38 cellular contexts compared by ENCODE assay signal in genomic region chrX:39506131-39506530, GRCh38.
"Had no signal": no experiment of that assay in that cellular context is flagged by ENCODE, and none has a peak within 500 bp of the region (broad histone marks: within the 10 kb centered on the region; RNA-seq: fewer than 3 reads in every experiment).

No MANE protein-coding gene starts in this region.

- H3K4me1 Mint-ChIP-seq: activated naive CD4-positive, alpha-beta T cell treated with anti-CD3 and anti-CD28 coated beads, Interleukin-2, amount 10 ng/mL, durations not matched to agents 7 days and 5 days; activated T-helper 17 cell treated with anti-CD3 and anti-CD28 coated beads, Interleukin-2, amount 50 U/mL, for 72 hours; central memory CD8-positive, alpha-beta T cell had no signal

- H3K4me1 ChIP-seq: adrenal gland, ascending aorta, body of pancreas, breast epithelium had no signal

- DNase-seq: activated effector memory CD4-positive, alpha-beta T cell treated with anti-CD3 and anti-CD28 coated beads, Interleukin-2, amount 50 U/mL, for 16 hours; activated effector memory CD4-positive, alpha-beta T cell treated with Interleukin-2 at 50 U/mL for 16 hours; activated gamma-delta T cell; activated gamma-delta T cell treated with Interleukin-2 at 50 U/mL for 16 hours; activated naive CD4-positive, alpha-beta T cell; activated naive CD4-positive, alpha-beta T cell treated with anti-CD3 and anti-CD28 coated beads for 36 hours; activated naive CD4-positive, alpha-beta T cell treated with anti-CD3 and anti-CD28 coated beads, Interleukin-2, amount 10 ng/mL, durations not matched to agents 7 days and 5 days; activated naive CD4-positive, alpha-beta T cell treated with anti-CD3 and anti-CD28 coated beads, Interleukin-2, amount 50 U/mL, for 16 hours; activated naive CD4-positive, alpha-beta T cell treated with Interleukin-2 at 50 U/mL for 16 hours; activated naive CD8-positive, alpha-beta T cell treated with anti-CD3 and anti-CD28 coated beads, Interleukin-2, amount 10 ng/mL, durations not matched to agents 7 days and 5 days; activated naive CD8-positive, alpha-beta T cell treated with anti-CD3 and anti-CD28 coated beads, Interleukin-2, amount 50 U/mL, for 24 hours; activated T-cell treated with anti-CD3 and anti-CD28 coated beads for 4 hours; activated T-cell treated with anti-CD3 and anti-CD28 coated beads, Interleukin-2, amount 50 U/mL, for 1 hour; activated T-cell treated with anti-CD3 and anti-CD28 coated beads, Interleukin-2, amount 50 U/mL, for 24 hours; activated T-cell treated with anti-CD3 and anti-CD28 coated beads, Interleukin-2, amount 50 U/mL, for 4 hours; activated T-cell treated with anti-CD3 and anti-CD28 coated beads, Interleukin-2, amount 50 U/mL, for 48 hours; activated T-cell treated with anti-CD3 and anti-CD28 coated beads, Interleukin-2, amount 50 U/mL, for 72 hours; adrenal gland; amniotic stem cell; amygdala; anterior cingulate cortex; aorta; body of pancreas; brain microvascular endothelial cell; caudate nucleus; central memory CD4-positive, alpha-beta T cell; cerebellar nuclear complex had no signal

- H3K27ac ChIP-seq: adrenal gland, ascending aorta, body of pancreas, brain microvascular endothelial cell, breast epithelium, cardiac muscle cell had no signal

- H3K36me3 Mint-ChIP-seq: activated naive CD4-positive, alpha-beta T cell treated with anti-CD3 and anti-CD28 coated beads, Interleukin-2, amount 10 ng/mL, durations not matched to agents 7 days and 5 days; activated naive CD4-positive, alpha-beta T cell treated with anti-CD3 and anti-CD28 coated beads, Interleukin-2, amount 50 U/mL, for 24 hours; activated naive CD8-positive, alpha-beta T cell; brain had no signal

- H3K27ac Mint-ChIP-seq: activated naive CD4-positive, alpha-beta T cell treated with anti-CD3 and anti-CD28 coated beads for 36 hours; activated naive CD4-positive, alpha-beta T cell treated with anti-CD3 and anti-CD28 coated beads, Interleukin-2, amount 10 ng/mL, durations not matched to agents 7 days and 5 days; activated naive CD4-positive, alpha-beta T cell treated with anti-CD3 and anti-CD28 coated beads, Interleukin-2, amount 50 U/mL, for 24 hours; activated naive CD4-positive, alpha-beta T cell treated with anti-CD3 and anti-CD28 coated beads, Interleukin-2, amount 50 U/mL, for 72 hours; activated naive CD8-positive, alpha-beta T cell; activated naive CD8-positive, alpha-beta T cell treated with anti-CD3 and anti-CD28 coated beads, Interleukin-2, amount 10 ng/mL, durations not matched to agents 7 days and 5 days; activated naive CD8-positive, alpha-beta T cell treated with anti-CD3 and anti-CD28 coated beads, Interleukin-2, amount 50 U/mL, for 24 hours; activated T-cell treated with anti-CD3 and anti-CD28 coated beads, Interleukin-2, amount 50 U/mL, for 24 hours; activated T-cell treated with anti-CD3 and anti-CD28 coated beads, Interleukin-2, amount 50 U/mL, for 72 hours; activated T-helper 1 cell treated with anti-CD3 and anti-CD28 coated beads, Interleukin-12 subunit alpha, Interleukin-12 subunit beta, Interleukin-2, Interleukin-4 antibody, amounts not matched to agents 30 ng/mL and 10 ng/mL and 1 ng/mL, durations not matched to agents 14 hours and 24 hours and 36 hours; activated T-helper 17 cell treated with anti-CD3 and anti-CD28 coated beads, Interleukin-2, amount 50 U/mL, for 72 hours; activated T-helper 2 cell treated with anti-CD3 and anti-CD28 coated beads, Interferon-gamma antibody, Interleukin-2, Interleukin-4, amounts not matched to agents 10 μg/mL and 5 μg/mL and 100 μg/mL, durations not matched to agents 14 hours and 24 hours and 36 hours had no signal

- H3K9me3 Mint-ChIP-seq: activated naive CD4-positive, alpha-beta T cell treated with anti-CD3 and anti-CD28 coated beads, Interleukin-2, amount 50 U/mL, for 24 hours; activated naive CD4-positive, alpha-beta T cell treated with anti-CD3 and anti-CD28 coated beads, Interleukin-2, amount 50 U/mL, for 72 hours; activated naive CD8-positive, alpha-beta T cell treated with anti-CD3 and anti-CD28 coated beads, Interleukin-2, amount 10 ng/mL, durations not matched to agents 7 days and 5 days; activated naive CD8-positive, alpha-beta T cell treated with anti-CD3 and anti-CD28 coated beads, Interleukin-2, amount 50 U/mL, for 24 hours; activated T-helper 17 cell treated with anti-CD3 and anti-CD28 coated beads, Interleukin-2, amount 50 U/mL, for 72 hours; central memory CD8-positive, alpha-beta T cell had no signal

- H3K27me3 Mint-ChIP-seq: activated naive CD4-positive, alpha-beta T cell treated with anti-CD3 and anti-CD28 coated beads, Interleukin-2, amount 10 ng/mL, durations not matched to agents 7 days and 5 days; activated naive CD4-positive, alpha-beta T cell treated with anti-CD3 and anti-CD28 coated beads, Interleukin-2, amount 50 U/mL, for 24 hours; activated naive CD8-positive, alpha-beta T cell; activated naive CD8-positive, alpha-beta T cell treated with anti-CD3 and anti-CD28 coated beads, Interleukin-2, amount 50 U/mL, for 24 hours; activated T-helper 17 cell treated with anti-CD3 and anti-CD28 coated beads, Interleukin-2, amount 50 U/mL, for 72 hours; central memory CD8-positive, alpha-beta T cell had no signal

- H3K4me3 Mint-ChIP-seq: activated naive CD4-positive, alpha-beta T cell treated with anti-CD3 and anti-CD28 coated beads for 36 hours; activated naive CD4-positive, alpha-beta T cell treated with anti-CD3 and anti-CD28 coated beads, Interleukin-2, amount 10 ng/mL, durations not matched to agents 7 days and 5 days; activated naive CD4-positive, alpha-beta T cell treated with anti-CD3 and anti-CD28 coated beads, Interleukin-2, amount 50 U/mL, for 24 hours; activated naive CD8-positive, alpha-beta T cell; activated naive CD8-positive, alpha-beta T cell treated with anti-CD3 and anti-CD28 coated beads, Interleukin-2, amount 10 ng/mL, durations not matched to agents 7 days and 5 days; activated naive CD8-positive, alpha-beta T cell treated with anti-CD3 and anti-CD28 coated beads, Interleukin-2, amount 50 U/mL, for 24 hours; activated T-cell treated with anti-CD3 and anti-CD28 coated beads, Interleukin-2, amount 50 U/mL, for 24 hours; activated T-cell treated with anti-CD3 and anti-CD28 coated beads, Interleukin-2, amount 50 U/mL, for 4 hours; activated T-cell treated with anti-CD3 and anti-CD28 coated beads, Interleukin-2, amount 50 U/mL, for 72 hours; activated T-helper 1 cell treated with anti-CD3 and anti-CD28 coated beads, Interleukin-12 subunit alpha, Interleukin-12 subunit beta, Interleukin-2, Interleukin-4 antibody, amounts not matched to agents 30 ng/mL and 10 ng/mL and 1 ng/mL, durations not matched to agents 14 hours and 24 hours and 36 hours; activated T-helper 17 cell treated with anti-CD3 and anti-CD28 coated beads, Interleukin-2, amount 50 U/mL, for 72 hours; brain; central memory CD8-positive, alpha-beta T cell had no signal

- H3K27me3 ChIP-seq: ascending aorta, body of pancreas, brain microvascular endothelial cell, cardiac muscle cell had no signal

- H3K4me3 ChIP-seq: adrenal gland, ascending aorta, body of pancreas, breast epithelium, cardiac muscle cell had no signal

- H3K9me3 ChIP-seq: adrenal gland, body of pancreas had no signal

- H3K36me3 ChIP-seq: adrenal gland, ascending aorta, brain microvascular endothelial cell, breast epithelium, cardiac muscle cell had no signal

- ATAC-seq: activated naive CD4-positive, alpha-beta T cell treated with anti-CD3 and anti-CD28 coated beads, Interleukin-2, amount 50 U/mL, for 72 hours; activated naive CD8-positive, alpha-beta T cell treated with anti-CD3 and anti-CD28 coated beads, Interleukin-2, amount 50 U/mL, for 24 hours; activated T-cell treated with anti-CD3 and anti-CD28 coated beads, Interleukin-2, amount 50 U/mL, for 4 hours; activated T-cell treated with anti-CD3 and anti-CD28 coated beads, Interleukin-2, amount 50 U/mL, for 72 hours; activated T-helper 17 cell treated with anti-CD3 and anti-CD28 coated beads, Interleukin-2, amount 50 U/mL, for 72 hours; body of pancreas had no signal
